ENCODE assay signal across 8 cellular contexts in genomic region chr15:99213187-99213811, GRCh38. TPM values are rescaled to one million over a fixed set of nuclear protein-coding genes. Genes with fewer than 3 reads are reported as not detected.
A peak's percentile ranks its signal among the peaks of the same experiment; 100 is the strongest.
DNase-seq lines count a peak whose midpoint lies in the region; ATAC-seq and TF ChIP-seq lines count a peak whose summit lies in the region.

No MANE protein-coding gene starts in this region.

- H3K36me3 Mint-ChIP-seq in MCF 10A (ENCODE audit: insufficient read depth, unreplicated experiment) = peaks cover 35% of the 10 kb centered on the region

- H3K4me1 Mint-ChIP-seq in MCF 10A (ENCODE audit: insufficient read depth, unreplicated experiment) = peaks cover 6% of the 10 kb centered on the region

- POLR2A ChIA-PET in MCF 10A (lab: Yijun Ruan, JAX) = interaction anchor here (1.5 kb wide), 1 partner anchor 112 kb away, joined by 4 read pairs; no protein-coding TSS in a partner anchor

- DNase-seq in GM03348 (ENCODE audit: low spot score) (peak; percentile 85), HCEC 1CT (peak; percentile 54), NCI-H146 (lab: John Stamatoyannopoulos, UW) (peak; percentile 61), UCSD-AML1 (lab: John Stamatoyannopoulos, UW; ENCODE audit: unreplicated experiment) (peak; percentile 45), MCF 10A (ENCODE audit: unreplicated experiment) (peak; percentile 64), inferior parietal cortex (ENCODE audit: extremely low spot score) (peak; percentile 91)
- peak; percentile 58 for DNase-seq in stimulated activated CD4-positive, alpha-beta T cell treated with anti-CD3 and anti-CD28 coated beads, Interleukin-12 subunit alpha, Interleukin-12 subunit beta, amount 100 ng/mL, for 4 hours

- H3K9me3 Mint-ChIP-seq in MCF 10A (ENCODE audit: unreplicated experiment) = no peaks in the 10 kb centered on the region

- peak; percentile 85 for TF ChIP-seq CTCF in MCF 10A (IDR thresholded peaks at IDR 0.05; ENCODE audit: unreplicated experiment)

- intact Hi-C loops in MCF 10A (cut with micrococcal nuclease) = loop anchor here (1.0 to 5.0 kb wide), 4 partner anchors 91 to 771 kb away; no protein-coding TSS in a partner anchor

- no peak overlapping the region for H3K27ac Mint-ChIP-seq in MCF 10A (ENCODE audit: low read depth, unreplicated experiment)

- H3K27me3 Mint-ChIP-seq in MCF 10A (ENCODE audit: insufficient read depth, unreplicated experiment) = no peaks in the 10 kb centered on the region

- H3K4me3 Mint-ChIP-seq in MCF 10A (ENCODE audit: unreplicated experiment) = no peak overlapping the region

- no peak for ATAC-seq in HG03039 (IDR thresholded peaks at IDR 0.05; ENCODE audit: unreplicated experiment)

- no TSS peak for BruUV-seq in MCF 10A (replicated peaks; lab: Mats Ljungman, UMichigan)

- CTCF ChIA-PET in MCF 10A (lab: Yijun Ruan, JAX) = interaction anchor here (0.6 to 11.9 kb wide), 31 partner anchors 9 to 773 kb away, joined by 3 to 162 read pairs (median 3); partner anchors contain the start of gene LYSMD4

RNA-seq across cellular contexts. Expression of gene TTC23, which starts 36.1 kb away (rescaled TPM):
- total RNA-seq in MCF 10A (2022) = 15.1 and 15.6 TPM in 2 replicates

RNA-seq across cellular contexts. Expression of gene LRRC28, which starts 38.0 kb away (rescaled TPM):
- total RNA-seq in MCF 10A (2022) = 10.6 and 11.4 TPM in 2 replicates
